In the genomic region with DNA sequence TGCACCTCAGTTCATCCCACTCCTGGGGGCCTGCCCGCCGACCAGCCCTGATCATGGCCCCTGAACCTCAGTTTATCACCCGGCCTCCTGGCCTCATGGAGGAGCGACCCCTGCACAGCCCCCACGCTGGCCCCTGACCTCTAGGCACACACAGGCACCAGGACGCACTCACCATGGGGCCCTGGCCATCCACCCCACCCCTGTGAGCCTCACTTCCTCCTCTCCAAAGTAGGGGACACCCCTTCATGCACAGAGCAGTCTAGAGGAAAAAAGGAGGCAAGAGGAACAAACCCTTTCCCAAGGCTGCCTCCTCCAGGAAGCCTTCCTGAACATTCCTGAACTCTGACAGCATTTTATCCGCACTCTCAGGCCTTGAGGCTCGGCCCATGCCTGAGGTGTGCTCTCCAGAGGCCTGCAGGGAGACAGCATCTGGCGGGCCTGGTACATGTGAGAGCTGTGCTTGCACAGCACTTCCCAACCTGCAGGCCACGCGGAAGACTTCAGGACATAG, we compare ENCODE assay signal across 1 cellular context.
TF ChIP-seq lines count a peak whose summit lies in the region.

No MANE protein-coding gene starts in this region.

TF ChIP-seq in H1, 55 proteins besides CTCF, POLR2A, EP300 and RAD21:
- no peak for TF ChIP-seq ASH2L (IDR thresholded peaks at IDR 0.05; ENCODE audit: low read length)
